Comparison of ENCODE assay signal across 8 cellular contexts in the genomic region with DNA sequence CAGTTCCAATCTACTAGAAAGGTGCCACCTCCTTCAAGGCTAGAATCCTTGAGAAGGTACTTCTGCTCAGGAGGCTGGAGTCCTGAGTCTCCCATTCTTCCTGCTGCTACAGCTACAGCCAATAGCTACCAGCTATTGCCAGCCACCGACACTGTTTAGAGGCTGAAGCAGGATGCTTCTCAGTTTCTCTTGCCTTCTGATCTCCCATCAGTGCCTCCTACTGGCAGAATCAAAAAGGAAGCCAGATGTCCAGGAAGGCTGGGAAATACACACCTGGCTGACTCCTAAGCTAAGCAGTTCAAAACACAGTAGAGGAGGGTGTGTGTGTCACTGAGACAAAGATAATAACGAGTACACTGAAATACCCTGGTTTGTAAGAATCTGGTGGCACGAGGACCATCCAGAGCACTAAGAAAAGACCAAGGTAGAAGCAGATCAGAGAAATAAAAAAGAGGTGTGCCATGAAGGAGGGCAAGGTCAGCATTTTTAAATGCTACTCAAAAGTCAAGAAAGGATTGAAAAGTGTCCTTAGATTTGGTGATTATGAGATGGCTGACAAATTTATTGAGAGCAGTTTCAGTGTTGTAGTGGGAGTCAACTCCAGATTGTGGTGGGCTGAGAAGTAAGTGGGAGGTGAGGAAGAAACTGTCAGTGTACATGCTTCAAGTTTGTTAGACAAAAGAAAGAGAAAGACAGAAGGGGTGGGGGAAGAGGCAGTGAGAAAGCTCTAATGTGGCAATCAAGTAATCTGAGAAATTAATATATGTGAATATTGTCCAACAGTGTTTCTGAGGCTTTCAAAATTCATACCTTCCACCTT. TPM values are rescaled to one million over a fixed set of nuclear protein-coding genes. Genes with fewer than 3 reads are reported as not detected.
DNase-seq lines count a peak whose midpoint lies in the region; ATAC-seq and TF ChIP-seq lines count a peak whose summit lies in the region.

No MANE protein-coding gene starts in this region.

- H3K4me1 ChIP-seq in foreskin keratinocyte, result no peaks in the 10 kb centered on the region

- peak; percentile 43 for ATAC-seq in foreskin keratinocyte

- peak in 4 of 6 experiments; percentile 1 to 21 (median 14) for DNase-seq in stimulated activated naive CD4-positive, alpha-beta T cell (lab: John Stamatoyannopoulos, UW)
- DNase-seq in stimulated activated naive CD4-positive, alpha-beta T cell treated with Interleukin-2 at 50 U/mL for 16 hours (lab: John Stamatoyannopoulos, UW), result no peak
- DNase-seq in SK-MEL-5 (ENCODE audit: low read depth, low spot score) (peak; percentile 73), foreskin keratinocyte (no peak), NCI-H1694 treated with DMSO at 0.1 percent for 48 hours (lab: John Stamatoyannopoulos, UW) (no peak), SKM-1 (lab: John Stamatoyannopoulos, UW; ENCODE audit: unreplicated experiment) (no peak), HK-2 (ENCODE audit: unreplicated experiment) (no peak), epidermal melanocyte (ENCODE audit: insufficient read length, low spot score) (no peak)

- no peaks in the 10 kb centered on the region for H3K27me3 ChIP-seq in foreskin keratinocyte

- in situ Hi-C loops in SK-MEL-5 (cut with HindIII; ENCODE audit: low pct_unique_long_range_greater_than_20kb, low sequenced_read_pairs), result no loop called here

- TF ChIP-seq CTCF in foreskin keratinocyte (conservative IDR thresholded peaks at IDR 0.05), result peak; percentile 62

- no peak overlapping the region for H3K27ac ChIP-seq in foreskin keratinocyte

RNA-seq across cellular contexts. Expression of a gene that starts 2.3 kb away (rescaled TPM):
- 34.0 and 35.3 TPM in 2 replicates for total RNA-seq in SK-MEL-5 (2014; rRNA removed; shearing (Covaris generic))
- 45.1 and 49.9 TPM in 2 replicates for polyA plus RNA-seq in SK-MEL-5 (2015; cell fraction: cytosol; rRNA removed)
- polyA plus RNA-seq in SK-MEL-5 (2015; cell fraction: nucleus; rRNA removed), result 12.0 and 29.2 TPM in 2 replicates
- 1.3 and 4.4 TPM in 2 replicates for total RNA-seq in foreskin keratinocyte
- polyA plus RNA-seq in foreskin keratinocyte, result 1.8 and 7.7 TPM in 2 replicates

RNA-seq across cellular contexts. Expression of a gene that starts 13.2 kb away (rescaled TPM):
- 96.2 and 107 TPM in 2 replicates for total RNA-seq in SK-MEL-5 (2014; rRNA removed; shearing (Covaris generic))
- polyA plus RNA-seq in SK-MEL-5 (2015; cell fraction: cytosol; rRNA removed), result 137 and 185 TPM in 2 replicates
- 311 and 340 TPM in 2 replicates for polyA plus RNA-seq in SK-MEL-5 (2015; cell fraction: nucleus; rRNA removed)
- 134 and 136 TPM in 2 replicates for total RNA-seq in foreskin keratinocyte
- polyA plus RNA-seq in foreskin keratinocyte, result 77.9 and 79.2 TPM in 2 replicates

RNA-seq across cellular contexts. Expression of a gene that starts 14.4 kb away (rescaled TPM):
- total RNA-seq in SK-MEL-5 (2014; rRNA removed; shearing (Covaris generic)), result 1.9 and 2.6 TPM in 2 replicates
- 5.0 and 8.1 TPM in 2 replicates for polyA plus RNA-seq in SK-MEL-5 (2015; cell fraction: cytosol; rRNA removed)
- polyA plus RNA-seq in SK-MEL-5 (2015; cell fraction: nucleus; rRNA removed), result 0.75 and 4.3 TPM in 2 replicates
- total RNA-seq in foreskin keratinocyte, result 0.92 TPM in 1 of 2 replicates, not detected in the other
- 0.90 TPM in 1 of 2 replicates, not detected in the other for polyA plus RNA-seq in foreskin keratinocyte

RNA-seq across cellular contexts. Expression of a gene that starts 54.2 kb away (rescaled TPM):
- 0.13 and 0.16 TPM in 2 replicates for total RNA-seq in SK-MEL-5 (2014; rRNA removed; shearing (Covaris generic))
- 0.83 and 0.98 TPM in 2 replicates for polyA plus RNA-seq in SK-MEL-5 (2015; cell fraction: cytosol; rRNA removed)
- 0.62 and 0.68 TPM in 2 replicates for polyA plus RNA-seq in SK-MEL-5 (2015; cell fraction: nucleus; rRNA removed)
- total RNA-seq in foreskin keratinocyte, result not detected in 2 replicates
- not detected in 2 replicates for polyA plus RNA-seq in foreskin keratinocyte

Comparison
In these comparisons a context has a peak if more than half of its experiments do, and no peak if none do; other contexts are left out.
1. DNase-seq: peak in stimulated activated naive CD4-positive, alpha-beta T cell (4 of 6) and SK-MEL-5 (single experiment); none in stimulated activated naive CD4-positive, alpha-beta T cell treated with Interleukin-2 at 50 U/mL for 16 hours (single experiment), foreskin keratinocyte (0 of 2), NCI-H1694 treated with DMSO at 0.1 percent for 48 hours (single experiment), SKM-1 (single experiment), HK-2 (single experiment) and epidermal melanocyte (single experiment).